ENCODE assay signal across 9 cellular contexts in genomic region chrX:108199691-108200090, GRCh38.
DNase-seq lines count a peak whose midpoint lies in the region; ATAC-seq and TF ChIP-seq lines count a peak whose summit lies in the region.
"Had no signal": no experiment of that assay in that cellular context is flagged by ENCODE, and none has a peak within 500 bp of the region (broad histone marks: within the 10 kb centered on the region; RNA-seq: fewer than 3 reads in every experiment).

No MANE protein-coding gene starts in this region.

- H3K4me3 ChIP-seq in gastroesophageal sphincter (no peak overlapping the region), transverse colon (no peak overlapping the region)

- WGBS in gastroesophageal sphincter (ENCODE audit: low coverage in 1 of 2), 2 donors, result 0% methylated on average over 3 of the region's 4 CpGs
- WGBS in transverse colon (ENCODE audit: low coverage in 1 of 2), 2 donors, result 0 to 6% methylated on average over 2 to 4 of the region's 4 CpGs

- ATAC-seq in HG03175 (IDR thresholded peaks at IDR 0.05; ENCODE audit: unreplicated experiment) (peak; percentile 82), gastroesophageal sphincter (no peak), GM18868 (IDR thresholded peaks at IDR 0.05; ENCODE audit: unreplicated experiment) (no peak)

- no peaks in the 10 kb centered on the region for H3K4me1 Mint-ChIP-seq in activated naive CD4-positive, alpha-beta T cell treated with anti-CD3 and anti-CD28 coated beads for 36 hours (ENCODE audit: low read depth)

- TF ChIP-seq CTCF in gastroesophageal sphincter (IDR thresholded peaks at IDR 0.05) (peak; percentile 9 to 63 (median 58)), transverse colon (IDR thresholded peaks at IDR 0.05) (peak; percentile 25 to 35 (median 31))

- no peak overlapping the region for H3K27ac Mint-ChIP-seq in activated naive CD4-positive, alpha-beta T cell treated with anti-CD3 and anti-CD28 coated beads for 36 hours
- H3K27ac Mint-ChIP-seq: activated naive CD8-positive, alpha-beta T cell had no signal

- TF ChIP-seq EP300 in gastroesophageal sphincter (IDR thresholded peaks at IDR 0.05) (no peak), transverse colon (IDR thresholded peaks at IDR 0.05; ENCODE audit: low read depth) (no peak)

- H3K36me3 Mint-ChIP-seq in activated naive CD4-positive, alpha-beta T cell treated with anti-CD3 and anti-CD28 coated beads for 36 hours (ENCODE audit: low read depth), result no peaks in the 10 kb centered on the region
- H3K36me3 Mint-ChIP-seq: activated naive CD8-positive, alpha-beta T cell had no signal

- H3K36me3 ChIP-seq in gastroesophageal sphincter (peaks cover 0 to 3% of the 10 kb centered on the region in 2 donors), transverse colon (no peaks in the 10 kb centered on the region)

- in situ Hi-C loops in transverse colon (cut with MboI; ENCODE audit: low pct_ligation_motif_present in 1 of 4, low pct_unique_long_range_greater_than_20kb in 1 of 4, low sequenced_read_pairs in 3 of 4), result loop anchor here in 2 of 4 donors (25.0 kb wide), 1 partner anchor 338 kb away; no protein-coding TSS in a partner anchor

- H3K27ac ChIP-seq in gastroesophageal sphincter (peak overlapping the region; percentile 23 to 76 (median 65)), transverse colon (no peak overlapping the region)

- H3K27me3 Mint-ChIP-seq in activated naive CD4-positive, alpha-beta T cell treated with anti-CD3 and anti-CD28 coated beads for 36 hours (ENCODE audit: low read depth), result no peaks in the 10 kb centered on the region

- no peak overlapping the region for H3K4me3 Mint-ChIP-seq in activated naive CD4-positive, alpha-beta T cell treated with anti-CD3 and anti-CD28 coated beads for 36 hours
- H3K4me3 Mint-ChIP-seq: activated naive CD8-positive, alpha-beta T cell had no signal

- TF ChIP-seq POLR2A in gastroesophageal sphincter (IDR thresholded peaks at IDR 0.05) (no peak), transverse colon (IDR thresholded peaks at IDR 0.05) (no peak)

- DNase-seq in activated naive CD4-positive, alpha-beta T cell treated with anti-CD3 and anti-CD28 coated beads for 36 hours, result peak; percentile 20
- DNase-seq in activated naive CD4-positive, alpha-beta T cell treated with Interleukin-2 at 50 U/mL for 16 hours, result no peak
- DNase-seq in RPMI8226, result peak; percentile 46
- no peak for DNase-seq in transverse colon
- DNase-seq in NCI-H187 (lab: John Stamatoyannopoulos, UW), result no peak

- no peaks in the 10 kb centered on the region for H3K9me3 Mint-ChIP-seq in activated naive CD4-positive, alpha-beta T cell treated with anti-CD3 and anti-CD28 coated beads for 36 hours

- H3K9me3 ChIP-seq in gastroesophageal sphincter, result no peaks in the 10 kb centered on the region
- no peaks in the 10 kb centered on the region for H3K9me3 ChIP-seq in transverse colon

- intact Hi-C loops in activated naive CD4-positive, alpha-beta T cell treated with anti-CD3 and anti-CD28 coated beads for 36 hours (cut with micrococcal nuclease), result no loop called here
- intact Hi-C loops in transverse colon (cut with DNase I; ENCODE audit: low total_unique reads), result no loop called here

- CTCF ChIA-PET in activated naive CD4-positive, alpha-beta T cell treated with anti-CD3 and anti-CD28 coated beads for 36 hours (lab: Charles Lee), result interaction anchor here (0.6 to 1.6 kb wide), 2 partner anchors 25 to 164 kb away, joined by 4 to 7 read pairs; no protein-coding TSS in a partner anchor

- H3K4me1 ChIP-seq in gastroesophageal sphincter, result peaks cover 0 to 28% (median 0%) of the 10 kb centered on the region in 3 donors
- no peaks in the 10 kb centered on the region for H3K4me1 ChIP-seq in transverse colon

- H3K27me3 ChIP-seq in gastroesophageal sphincter (no peaks in the 10 kb centered on the region), transverse colon (no peaks in the 10 kb centered on the region)

Comparison
In these comparisons a context has a peak if more than half of its experiments do, and no peak if none do; other contexts are left out.
1. DNase-seq: peak in activated naive CD4-positive, alpha-beta T cell treated with anti-CD3 and anti-CD28 coated beads for 36 hours (single experiment) and RPMI8226 (single experiment); none in activated naive CD4-positive, alpha-beta T cell treated with Interleukin-2 at 50 U/mL for 16 hours (single experiment), transverse colon (single experiment) and NCI-H187 (0 of 2).
2. H3K27ac ChIP-seq: peak in gastroesophageal sphincter (4 of 4); none in transverse colon (0 of 4).